In the genomic region with DNA sequence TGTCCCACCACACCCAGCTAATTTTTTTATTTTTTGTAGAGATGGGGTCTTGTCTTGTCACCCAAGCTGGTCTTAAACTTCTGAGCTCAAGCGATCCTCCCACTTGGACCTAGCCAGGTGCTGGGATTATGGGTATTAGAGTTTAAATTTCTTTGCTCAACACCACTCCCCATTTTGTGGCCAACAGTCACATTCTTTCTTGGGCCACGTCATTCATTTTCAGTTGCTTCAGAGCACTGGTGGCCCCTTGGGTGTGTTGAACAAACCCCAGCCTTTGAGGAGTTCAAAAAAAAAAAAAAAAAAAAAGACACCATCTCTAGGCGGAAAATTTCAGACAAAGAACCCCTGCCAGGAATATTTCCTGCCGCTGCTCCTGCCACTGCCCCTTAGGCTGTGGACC, we compare ENCODE assay signal across 1 cellular context. TPM values are rescaled to one million over a fixed set of nuclear protein-coding genes. Genes with fewer than 3 reads are reported as not detected.
"Had no signal": no experiment of that assay in that cellular context is flagged by ENCODE, and none has a peak within 500 bp of the region (broad histone marks: within the 10 kb centered on the region; RNA-seq: fewer than 3 reads in every experiment).

No MANE protein-coding gene starts in this region.

RNA-seq across cellular contexts. Expression of gene UPK3B, which starts 53.3 kb away (rescaled TPM):
- total RNA-seq: SK-MEL-5 had no signal
